In the genomic region with DNA sequence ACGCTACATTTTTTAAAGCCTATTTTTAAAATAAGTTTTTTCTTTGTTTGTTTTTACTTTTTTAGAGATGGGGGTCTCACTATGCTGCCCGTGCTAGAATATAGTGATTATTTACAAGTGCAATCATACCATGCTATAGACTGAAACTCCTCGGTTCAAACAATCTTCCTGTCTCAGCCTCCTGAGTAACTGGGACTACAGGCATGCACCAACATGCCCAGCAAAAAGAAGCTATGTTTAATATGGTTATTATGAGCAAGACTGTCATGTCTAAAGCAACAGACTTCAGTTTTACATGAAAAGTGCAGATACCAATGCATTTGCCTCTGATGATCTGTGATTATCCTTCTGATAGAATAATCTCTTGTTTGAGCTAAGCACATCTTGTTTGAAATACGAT, we compare ENCODE assay signal across 24 cellular contexts. TPM values are rescaled to one million over a fixed set of nuclear protein-coding genes. Genes with fewer than 3 reads are reported as not detected.
A peak's percentile ranks its signal among the peaks of the same experiment; 100 is the strongest.
DNase-seq lines count a peak whose midpoint lies in the region; ATAC-seq, FAIRE-seq and TF ChIP-seq lines count a peak whose summit lies in the region.
"Had no signal": no experiment of that assay in that cellular context is flagged by ENCODE, and none has a peak within 500 bp of the region (broad histone marks: within the 10 kb centered on the region; RNA-seq: fewer than 3 reads in every experiment).

No MANE protein-coding gene starts in this region.

- BruUV-seq in MCF 10A (replicated peaks; lab: Mats Ljungman, UMichigan), result no TSS peak

- H3K9me3 ChIP-seq in breast epithelium (no peaks in the 10 kb centered on the region), smooth muscle cell (replicated peaks; ENCODE audit: low read depth) (no peaks in the 10 kb centered on the region), small intestine (ENCODE audit: control insufficient read depth, low read depth) (no peaks in the 10 kb centered on the region)
- H3K9me3 ChIP-seq: HAP-1, ovary, sigmoid colon, uterus had no signal

- ATAC-seq in GM21786 (IDR thresholded peaks at IDR 0.05; ENCODE audit: unreplicated experiment), result no peak
- ATAC-seq: activated naive CD4-positive, alpha-beta T cell treated with anti-CD3 and anti-CD28 coated beads, Interleukin-2, amount 50 U/mL, for 72 hours; activated T-cell treated with anti-CD3 and anti-CD28 coated beads, Interleukin-2, amount 50 U/mL, for 72 hours; left ventricle myocardium superior; T-helper 17 cell had no signal

- no peaks in the 10 kb centered on the region for H4K20me1 ChIP-seq in smooth muscle cell (ENCODE audit: low read depth)

- H2AFZ ChIP-seq in smooth muscle cell (ENCODE audit: low read depth), result peak overlapping the region; percentile 5

- H3K4me3 Mint-ChIP-seq in MCF 10A (ENCODE audit: unreplicated experiment), result no peak overlapping the region
- H3K4me3 Mint-ChIP-seq: activated CD4-positive, alpha-beta memory T cell treated with anti-CD3 and anti-CD28 coated beads, Interleukin-2, amount 10 ng/mL, durations not matched to agents 7 days and 5 days; activated T-cell treated with anti-CD3 and anti-CD28 coated beads, Interleukin-2, amount 50 U/mL, for 72 hours; CD4-positive, alpha-beta T cell; dendritic cell treated with granulocyte-macrophage colony-stimulating factor and Interleukin-4, amounts not matched to agents 40 ng/mL and 50 ng/mL, for 4 days; T-helper 17 cell had no signal

- peak overlapping the region; percentile 27 for H3K27ac Mint-ChIP-seq in MCF 10A (ENCODE audit: low read depth, unreplicated experiment)
- H3K27ac Mint-ChIP-seq: activated CD4-positive, alpha-beta memory T cell treated with anti-CD3 and anti-CD28 coated beads, Interleukin-2, amount 10 ng/mL, durations not matched to agents 7 days and 5 days; activated T-cell treated with anti-CD3 and anti-CD28 coated beads, Interleukin-2, amount 50 U/mL, for 72 hours; CD4-positive, alpha-beta T cell; dendritic cell treated with granulocyte-macrophage colony-stimulating factor and Interleukin-4, amounts not matched to agents 40 ng/mL and 50 ng/mL, for 4 days; T-helper 17 cell had no signal

- H3K9me3 Mint-ChIP-seq in MCF 10A (ENCODE audit: unreplicated experiment), result no peaks in the 10 kb centered on the region
- H3K9me3 Mint-ChIP-seq: activated CD4-positive, alpha-beta memory T cell treated with anti-CD3 and anti-CD28 coated beads, Interleukin-2, amount 10 ng/mL, durations not matched to agents 7 days and 5 days; activated naive CD4-positive, alpha-beta T cell treated with anti-CD3 and anti-CD28 coated beads, Interleukin-2, amount 50 U/mL, for 72 hours; activated T-cell treated with anti-CD3 and anti-CD28 coated beads, Interleukin-2, amount 50 U/mL, for 72 hours; CD4-positive, alpha-beta T cell; dendritic cell treated with granulocyte-macrophage colony-stimulating factor and Interleukin-4, amounts not matched to agents 40 ng/mL and 50 ng/mL, for 4 days had no signal

- FAIRE-seq in small intestine (lab: Jason Lieb, UNC), result no peak
- FAIRE-seq: GM18507 had no signal

- no peak for TF ChIP-seq POLR2A in breast epithelium (IDR thresholded peaks at IDR 0.05)

- no peaks in the 10 kb centered on the region for H3K36me3 Mint-ChIP-seq in MCF 10A (ENCODE audit: insufficient read depth, unreplicated experiment)
- H3K36me3 Mint-ChIP-seq: activated naive CD4-positive, alpha-beta T cell treated with anti-CD3 and anti-CD28 coated beads, Interleukin-2, amount 50 U/mL, for 72 hours had no signal

- no peaks in the 10 kb centered on the region for H3K27me3 Mint-ChIP-seq in MCF 10A (ENCODE audit: insufficient read depth, unreplicated experiment)
- H3K27me3 Mint-ChIP-seq: activated CD4-positive, alpha-beta memory T cell treated with anti-CD3 and anti-CD28 coated beads, Interleukin-2, amount 10 ng/mL, durations not matched to agents 7 days and 5 days; CD4-positive, alpha-beta T cell; T-helper 17 cell had no signal

- intact Hi-C loops in MCF 10A (cut with micrococcal nuclease) (loop anchor here (5.0 kb wide), 2 partner anchors 46 to 231 kb away; a partner anchor contains a TSS), breast epithelium (cut with DNase I; ENCODE audit: low total_unique reads) (no loop called here)

- H3K27me3 ChIP-seq in breast epithelium (no peaks in the 10 kb centered on the region), smooth muscle cell (ENCODE audit: low read depth) (no peaks in the 10 kb centered on the region), small intestine (ENCODE audit: control insufficient read depth in 2 of 2, insufficient read depth in 2 of 2, low read length in 2 of 2) (no peaks in the 10 kb centered on the region)
- H3K27me3 ChIP-seq: brain microvascular endothelial cell, ovary, sigmoid colon, uterus had no signal

- H3K36me3 ChIP-seq in breast epithelium (no peaks in the 10 kb centered on the region), smooth muscle cell (ENCODE audit: low read depth) (no peaks in the 10 kb centered on the region), small intestine (ENCODE audit: control insufficient read depth in 2 of 2, insufficient read depth in 2 of 2, low read length in 2 of 2) (no peaks in the 10 kb centered on the region)
- H3K36me3 ChIP-seq: brain microvascular endothelial cell, HAP-1, ovary, sigmoid colon, uterus had no signal

- POLR2A ChIA-PET in MCF 10A (lab: Yijun Ruan, JAX), result interaction anchor here (0.6 to 2.5 kb wide), 11 partner anchors 16 to 340 kb away, joined by 3 to 26 read pairs (median 3); a partner anchor contains a TSS

- no peak overlapping the region for H3K9ac ChIP-seq in smooth muscle cell (ENCODE audit: low read depth)

- no peak overlapping the region for H3K4me2 ChIP-seq in smooth muscle cell

- no peaks in the 10 kb centered on the region for H3F3A ChIP-seq in smooth muscle cell (ENCODE audit: low read depth)

- CTCF ChIA-PET in MCF 10A (lab: Yijun Ruan, JAX), result interaction anchor here (0.7 to 2.3 kb wide), 4 partner anchors 9 to 385 kb away, joined by 3 to 21 read pairs (median 4); no protein-coding TSS in a partner anchor

- H3K4me3 ChIP-seq in breast epithelium, result no peak overlapping the region
- no peak overlapping the region for H3K4me3 ChIP-seq in smooth muscle cell
- H3K4me3 ChIP-seq in small intestine (ENCODE audit: low read depth in 1 of 2, low read length in 2 of 2), result no peak overlapping the region
- H3K4me3 ChIP-seq: HAP-1, ovary, sigmoid colon, uterus had no signal

- WGBS in smooth muscle cell (ENCODE audit: low lambda C conversion rate), result 81% methylated on average over 4 of the region's 4 CpGs
- 61 to 70% (median 69%) methylated on average over 4 of the region's 4 CpGs for WGBS in small intestine, 3 donors

- no peaks in the 10 kb centered on the region for H3K4me1 ChIP-seq in breast epithelium
- no peaks in the 10 kb centered on the region for H3K4me1 ChIP-seq in smooth muscle cell (ENCODE audit: low read depth)
- no peaks in the 10 kb centered on the region for H3K4me1 ChIP-seq in small intestine (ENCODE audit: control insufficient read depth in 2 of 2, insufficient read depth in 1 of 2, low read depth in 1 of 2, low read length in 1 of 2)
- H3K4me1 ChIP-seq: sigmoid colon, uterus had no signal

- H3K4me1 Mint-ChIP-seq in MCF 10A (ENCODE audit: insufficient read depth, unreplicated experiment), result no peaks in the 10 kb centered on the region

- H3K27ac ChIP-seq in breast epithelium (no peak overlapping the region), epithelial cell of prostate (peak overlapping the region; percentile 61), smooth muscle cell (ENCODE audit: low read depth) (peak overlapping the region; percentile 27), small intestine (ENCODE audit: low read depth in 1 of 2, low read length in 1 of 2) (no peak overlapping the region)
- H3K27ac ChIP-seq: brain microvascular endothelial cell, ovary, sigmoid colon, uterus had no signal

- DNase-seq in MCF 10A (ENCODE audit: unreplicated experiment) (peak; percentile 63), breast epithelium (ENCODE audit: low spot score in 2 of 2) (no peak), NCI-H2227 treated with DMSO at 0.1 percent for 48 hours (lab: John Stamatoyannopoulos, UW) (peak; percentile 36), epithelial cell of prostate (ENCODE audit: low read depth, low spot score) (peak; percentile 40), smooth muscle cell (lab: John Stamatoyannopoulos, UW; ENCODE audit: unreplicated experiment) (no peak), small intestine (no peak), GM10266 (ENCODE audit: extremely low spot score) (no peak)
- DNase-seq: activated CD4-positive, alpha-beta memory T cell treated with anti-CD3 and anti-CD28 coated beads, Interleukin-2, amount 10 ng/mL, durations not matched to agents 7 days and 5 days; activated T-cell treated with anti-CD3 and anti-CD28 coated beads, Interleukin-2, amount 50 U/mL, for 72 hours; brain microvascular endothelial cell; CD4-positive, alpha-beta T cell; Kasumi-1; left ventricle myocardium superior; NCI-H345; ovary; SIG-M5; sigmoid colon; T-helper 17 cell; uterus had no signal

- no peak for TF ChIP-seq CTCF in MCF 10A (IDR thresholded peaks at IDR 0.05; ENCODE audit: unreplicated experiment)
- TF ChIP-seq CTCF in breast epithelium (IDR thresholded peaks at IDR 0.05), result no peak
- TF ChIP-seq CTCF in smooth muscle cell (IDR thresholded peaks at IDR 0.05; ENCODE audit: borderline replicate concordance, insufficient read depth, poor library complexity, severe bottlenecking), result no peak
- no peak for TF ChIP-seq CTCF in GM10266 (IDR thresholded peaks at IDR 0.05; ENCODE audit: control insufficient read depth, insufficient read depth, low read depth, missing control alignments)

- H3K79me2 ChIP-seq in smooth muscle cell (ENCODE audit: low read depth), result no peaks in the 10 kb centered on the region

RNA-seq across cellular contexts. Expression of a gene that starts 45.6 kb away (rescaled TPM):
- total RNA-seq in MCF 10A (2022) (20.8 and 22.7 TPM in 2 replicates), breast epithelium (10 to 100 TPM; 22.2 to 29.9 (median 22.3) TPM), smooth muscle cell (25.8 and 30.0 TPM in 2 replicates)
- polyA plus RNA-seq in smooth muscle cell (13.4 and 16.0 TPM in 2 replicates), small intestine (1 to 10 TPM; 3.2 to 7.8 (median 4.7) TPM)

Comparison
In these comparisons a context has a peak if more than half of its experiments do, and no peak if none do; other contexts are left out.
1. DNase-seq: peak in MCF 10A (single experiment), NCI-H2227 treated with DMSO at 0.1 percent for 48 hours (single experiment) and epithelial cell of prostate (single experiment); none in breast epithelium (0 of 2), smooth muscle cell (single experiment), small intestine (single experiment) and GM10266 (single experiment).
2. H3K27ac ChIP-seq: peak in epithelial cell of prostate (single experiment) and smooth muscle cell (single experiment); none in breast epithelium (0 of 2) and small intestine (0 of 2).